18 cellular contexts compared by ENCODE assay signal in genomic region chr6:56329296-56330050, GRCh38.
DNase-seq lines count a peak whose midpoint lies in the region; ATAC-seq and TF ChIP-seq lines count a peak whose summit lies in the region.
"Had no signal": no experiment of that assay in that cellular context is flagged by ENCODE, and none has a peak within 500 bp of the region (broad histone marks: within the 10 kb centered on the region; RNA-seq: fewer than 3 reads in every experiment).

No MANE protein-coding gene starts in this region.

- WGBS in heart left ventricle, 4 donors: 34 to 48% (median 40%) methylated on average over 3 of the region's 3 CpGs
- 51% methylated on average over 3 of the region's 3 CpGs for WGBS in suprapubic skin

- H3K27ac ChIP-seq in AG04450 (ENCODE audit: low read depth, low read length) (peak overlapping the region; percentile 41), left lung (peak overlapping the region in 1 of 2 donors; percentile 50), heart left ventricle (no peak overlapping the region), suprapubic skin (no peak overlapping the region)
- H3K27ac ChIP-seq: A549, neutrophil, RWPE1, thoracic aorta had no signal

- intact Hi-C loops in left lung (cut with DNase I): no loop called here
- intact Hi-C loops in heart left ventricle (cut with DNase I): no loop called here

- POLR2A ChIA-PET in AG04450 (lab: Yijun Ruan, JAX): no interaction called here

- TF ChIP-seq EP300 in suprapubic skin (IDR thresholded peaks at IDR 0.05): no peak

- no peak for TF ChIP-seq POLR2A in heart left ventricle (IDR thresholded peaks at IDR 0.05)
- no peak for TF ChIP-seq POLR2A in suprapubic skin (IDR thresholded peaks at IDR 0.05)

- H3K4me3 ChIP-seq in AG04450 (ENCODE audit: low read depth, low read length): no peak overlapping the region
- no peak overlapping the region for H3K4me3 ChIP-seq in cardiac fibroblast (replicated peaks in 1 of 2; ENCODE audit: low read depth in 2 of 2, low read length in 2 of 2)
- no peak overlapping the region for H3K4me3 ChIP-seq in left lung
- no peak overlapping the region for H3K4me3 ChIP-seq in heart left ventricle
- H3K4me3 ChIP-seq in suprapubic skin: no peak overlapping the region
- H3K4me3 ChIP-seq: A549, thoracic aorta had no signal

- H3K36me3 ChIP-seq in left lung (no peaks in the 10 kb centered on the region), heart left ventricle (no peaks in the 10 kb centered on the region), suprapubic skin (no peaks in the 10 kb centered on the region)
- H3K36me3 ChIP-seq: neutrophil, thoracic aorta had no signal

- TF ChIP-seq CTCF in AG04450 (IDR thresholded peaks at IDR 0.05; ENCODE audit: low read depth, low read length) (no peak), cardiac fibroblast (IDR thresholded peaks at IDR 0.05; ENCODE audit: low read depth, low read length) (no peak), left lung (IDR thresholded peaks at IDR 0.05) (no peak), heart left ventricle (IDR thresholded peaks at IDR 0.05) (no peak), suprapubic skin (IDR thresholded peaks at IDR 0.05) (no peak)

- DNase-seq in AG04450 (ENCODE audit: low read depth, low spot score) (no peak), cardiac fibroblast (ENCODE audit: low read depth in 2 of 2) (peak; percentile 62 to 74), left lung (no peak), SHP77 (lab: John Stamatoyannopoulos, UW) (no peak), putamen (ENCODE audit: low spot score) (no peak), heart left ventricle (no peak), suprapubic skin (ENCODE audit: low spot score in 2 of 2) (no peak)
- DNase-seq: activated CD4-positive, alpha-beta T cell treated with anti-CD3 and anti-CD28 coated beads, Interleukin-2, amount 50 U/mL, for 1 hour; anterior cingulate cortex; effector memory CD4-positive, alpha-beta T cell; Karpas-422; NCI-H1694 treated with DMSO at 0.1 percent for 48 hours; NCI-H524 treated with DMSO at 0.1 percent for 48 hours had no signal

- no peaks in the 10 kb centered on the region for H3K4me1 ChIP-seq in left lung
- H3K4me1 ChIP-seq in heart left ventricle: peaks cover 0 to 3% (median 0%) of the 10 kb centered on the region in 12 donors
- peaks cover 2% of the 10 kb centered on the region for H3K4me1 ChIP-seq in suprapubic skin
- H3K4me1 ChIP-seq: A549 had no signal

- ATAC-seq in HG03432 (IDR thresholded peaks at IDR 0.05; ENCODE audit: unreplicated experiment) (peak; percentile 44), left lung (peak; percentile 44), heart left ventricle (no peak)
- ATAC-seq: A549 had no signal

- CTCF ChIA-PET in AG04450 (lab: Charles Lee): interaction anchor here (0.6 to 3.6 kb wide), 4 partner anchors 15 to 275 kb away, joined by 4 to 28 read pairs (median 9); no protein-coding TSS in a partner anchor

- H3K9me3 ChIP-seq in AG04450 (ENCODE audit: control insufficient read depth, insufficient read depth, low read length) (no peaks in the 10 kb centered on the region), left lung (no peaks in the 10 kb centered on the region), heart left ventricle (no peaks in the 10 kb centered on the region), suprapubic skin (no peaks in the 10 kb centered on the region)
- H3K9me3 ChIP-seq: A549, neutrophil, thoracic aorta had no signal

- H3K27me3 ChIP-seq in AG04450 (ENCODE audit: control insufficient read depth, insufficient read depth, low read length) (no peaks in the 10 kb centered on the region), left lung (no peaks in the 10 kb centered on the region), heart left ventricle (no peaks in the 10 kb centered on the region), suprapubic skin (no peaks in the 10 kb centered on the region)
- H3K27me3 ChIP-seq: neutrophil had no signal

Comparison
In these comparisons a context has a peak if more than half of its experiments do, and no peak if none do; other contexts are left out.
1. DNase-seq: peak in cardiac fibroblast (2 of 2); none in AG04450 (single experiment), left lung (0 of 2), SHP77 (0 of 2), putamen (single experiment), heart left ventricle (0 of 5) and suprapubic skin (0 of 2).
2. ATAC-seq: peak in HG03432 (single experiment) and left lung (single experiment); none in heart left ventricle (0 of 4).